In the genomic region with DNA sequence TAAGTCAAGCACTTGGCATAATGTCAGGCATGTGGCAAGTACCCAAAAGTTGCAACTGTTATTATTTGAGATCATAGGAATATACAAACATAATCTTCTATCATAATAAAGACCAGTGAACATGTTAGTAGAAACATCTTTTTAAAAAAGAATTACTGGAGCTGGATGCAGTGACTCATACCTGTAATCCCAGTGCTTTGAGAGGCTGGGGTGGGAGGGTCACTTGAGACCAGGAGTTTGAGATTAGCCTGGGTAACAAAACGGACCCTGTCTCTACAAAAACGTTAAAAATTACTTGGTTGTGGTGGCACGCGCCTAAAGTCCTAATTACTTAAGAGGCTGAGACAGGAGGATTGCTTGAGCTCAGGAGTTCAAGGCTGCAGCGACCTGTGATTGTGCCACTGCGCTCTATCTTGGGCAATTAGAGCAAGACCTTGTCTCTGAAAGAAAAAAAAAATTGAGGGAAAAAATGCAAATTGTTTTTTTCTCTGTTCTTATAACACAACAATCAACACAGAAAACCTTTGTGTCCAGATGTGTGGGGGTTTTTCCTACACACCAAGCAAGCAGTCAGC, we compare ENCODE assay signal across 15 cellular contexts.
A peak's percentile ranks its signal among the peaks of the same experiment; 100 is the strongest.
DNase-seq lines count a peak whose midpoint lies in the region; ATAC-seq and TF ChIP-seq lines count a peak whose summit lies in the region.
"Had no signal": no experiment of that assay in that cellular context is flagged by ENCODE, and none has a peak within 500 bp of the region (broad histone marks: within the 10 kb centered on the region; RNA-seq: fewer than 3 reads in every experiment).

No MANE protein-coding gene starts in this region.

- H3K79me1 ChIP-seq in mesendoderm (ENCODE audit: low read length), result no peaks in the 10 kb centered on the region

- H3K4ac ChIP-seq in mesendoderm (ENCODE audit: low read depth, low read length), result peak overlapping the region; percentile 43

- H3K27ac Mint-ChIP-seq in dendritic cell treated with granulocyte-macrophage colony-stimulating factor and Interleukin-4, amounts not matched to agents 40 ng/mL and 50 ng/mL, for 4 days, result peak overlapping the region; percentile 26
- H3K27ac Mint-ChIP-seq: CD14-positive monocyte; CD8-positive, alpha-beta T cell had no signal

- H3K9ac ChIP-seq in mesendoderm (ENCODE audit: low read length), result no peak overlapping the region
- H3K9ac ChIP-seq: GM23248 had no signal

- H3K27me3 ChIP-seq in left ventricle myocardium inferior (ENCODE audit: low read depth) (no peaks in the 10 kb centered on the region), mesendoderm (ENCODE audit: insufficient read depth, low read length, poor library complexity) (no peaks in the 10 kb centered on the region)

- H2BK120ac ChIP-seq in mesendoderm (ENCODE audit: low read depth, low read length), result no peak overlapping the region

- WGBS in mesendoderm (ENCODE audit: extremely low coverage, insufficient coverage, low lambda C conversion rate), result no CpG with 5 or more reads among the region's 6 CpGs

- H3K36me3 ChIP-seq in left ventricle myocardium inferior (no peaks in the 10 kb centered on the region), mesendoderm (ENCODE audit: control insufficient read depth, insufficient read depth, low read length) (no peaks in the 10 kb centered on the region)

- H3K4me3 ChIP-seq in left ventricle myocardium inferior (no peak overlapping the region), mesendoderm (ENCODE audit: low read length) (no peak overlapping the region)
- H3K4me3 ChIP-seq: GM23248 had no signal

- H3K4me3 Mint-ChIP-seq in dendritic cell treated with granulocyte-macrophage colony-stimulating factor and Interleukin-4, amounts not matched to agents 40 ng/mL and 50 ng/mL, for 4 days, result no peak overlapping the region
- H3K4me3 Mint-ChIP-seq: CD14-positive monocyte; CD8-positive, alpha-beta T cell had no signal

- no peaks in the 10 kb centered on the region for H3K9me3 Mint-ChIP-seq in dendritic cell treated with granulocyte-macrophage colony-stimulating factor and Interleukin-4, amounts not matched to agents 40 ng/mL and 50 ng/mL, for 4 days
- H3K9me3 Mint-ChIP-seq: CD8-positive, alpha-beta T cell had no signal

- intact Hi-C loops in left ventricle myocardium inferior (cut with micrococcal nuclease) (no loop called here), left cardiac atrium (cut with DNase I) (no loop called here)
- intact Hi-C loops in dendritic cell treated with granulocyte-macrophage colony-stimulating factor and Interleukin-4, amounts not matched to agents 40 ng/mL and 50 ng/mL, for 4 days (cut with micrococcal nuclease), result no loop called here

- H4K5ac ChIP-seq in mesendoderm (ENCODE audit: low read length), result no peak overlapping the region

- no peak for ATAC-seq in left cardiac atrium
- no peak for ATAC-seq in GM18858 (IDR thresholded peaks at IDR 0.05; ENCODE audit: unreplicated experiment)
- ATAC-seq: CD8-positive, alpha-beta T cell had no signal

- peaks cover 53% of the 10 kb centered on the region for H3K36me3 Mint-ChIP-seq in dendritic cell treated with granulocyte-macrophage colony-stimulating factor and Interleukin-4, amounts not matched to agents 40 ng/mL and 50 ng/mL, for 4 days (ENCODE audit: low read depth)
- H3K36me3 Mint-ChIP-seq: CD8-positive, alpha-beta T cell had no signal

- no peaks in the 10 kb centered on the region for H3K27me3 Mint-ChIP-seq in dendritic cell treated with granulocyte-macrophage colony-stimulating factor and Interleukin-4, amounts not matched to agents 40 ng/mL and 50 ng/mL, for 4 days

- H3K18ac ChIP-seq in mesendoderm (ENCODE audit: low read length), result peak overlapping the region; percentile 85

- peaks cover 46% of the 10 kb centered on the region for H3K4me1 ChIP-seq in left ventricle myocardium inferior
- H3K4me1 ChIP-seq in mesendoderm (ENCODE audit: control insufficient read depth, low read depth, low read length), result peaks cover 9% of the 10 kb centered on the region

- peak overlapping the region; percentile 42 for H2BK15ac ChIP-seq in mesendoderm (replicated peaks; ENCODE audit: low read depth)

- no peaks in the 10 kb centered on the region for H3K79me2 ChIP-seq in mesendoderm (ENCODE audit: control insufficient read depth, insufficient read depth, low read length)

- H3K27ac ChIP-seq in left ventricle myocardium inferior (replicated peaks) (peak overlapping the region; percentile 66), mesendoderm (ENCODE audit: low read depth, low read length) (no peak overlapping the region)
- H3K27ac ChIP-seq: 22Rv1, GM23248 had no signal

- no peak for DNase-seq in left ventricle myocardium inferior
- DNase-seq in left cardiac atrium, result no peak
- no peak for DNase-seq in mesendoderm
- no peak for DNase-seq in middle frontal gyrus (ENCODE audit: extremely low spot score, low spot score)
- no peak for DNase-seq in NCI-H2029 (lab: John Stamatoyannopoulos, UW)
- DNase-seq: CD8-positive, alpha-beta T cell; COR-L47; DND-41; GDM1; GM23248; H7 had no signal

- no peak overlapping the region for H2AK5ac ChIP-seq in mesendoderm (ENCODE audit: low read length)

- peaks cover 3% of the 10 kb centered on the region for H3K9me3 ChIP-seq in left ventricle myocardium inferior (replicated peaks)

- H3K56ac ChIP-seq in mesendoderm (ENCODE audit: low read length), result peak overlapping the region; percentile 10

- H3K4me2 ChIP-seq in mesendoderm (ENCODE audit: low read length), result no peak overlapping the region

- no peak overlapping the region for H4K8ac ChIP-seq in mesendoderm (ENCODE audit: low read depth, low read length)

- H3K4me1 Mint-ChIP-seq in dendritic cell treated with granulocyte-macrophage colony-stimulating factor and Interleukin-4, amounts not matched to agents 40 ng/mL and 50 ng/mL, for 4 days (ENCODE audit: low read depth), result peaks cover 25% of the 10 kb centered on the region

- no peak for TF ChIP-seq CTCF in left ventricle myocardium inferior (IDR thresholded peaks at IDR 0.05; ENCODE audit: borderline replicate concordance)

- no peak overlapping the region for H2BK5ac ChIP-seq in mesendoderm (ENCODE audit: low read length)

- H3K23ac ChIP-seq in mesendoderm (ENCODE audit: low read length), result no peak overlapping the region
